ENCODE assay signal across 15 cellular contexts in the genomic region with DNA sequence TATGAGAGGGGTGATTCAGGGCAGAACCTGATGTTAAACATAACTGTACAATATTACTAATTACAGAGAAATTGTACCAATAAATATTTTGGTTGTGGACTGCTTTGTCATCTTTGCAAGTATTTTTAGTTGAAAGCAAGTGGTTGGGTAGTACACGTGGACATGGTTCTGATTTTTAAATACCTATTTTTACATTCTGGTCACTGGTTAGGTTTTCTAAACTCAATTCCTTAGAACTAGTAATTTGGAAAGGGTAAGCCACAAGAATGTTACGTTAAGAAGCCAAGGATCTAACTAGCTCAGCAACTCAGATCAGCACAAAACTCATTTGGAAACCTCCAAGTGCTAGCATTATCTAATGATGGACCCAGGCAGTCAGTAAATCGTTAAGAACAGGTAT. TPM values are rescaled to one million over a fixed set of nuclear protein-coding genes. Genes with fewer than 3 reads are reported as not detected.
A peak's percentile ranks its signal among the peaks of the same experiment; 100 is the strongest.
DNase-seq lines count a peak whose midpoint lies in the region; ATAC-seq, FAIRE-seq and TF ChIP-seq lines count a peak whose summit lies in the region.
"Had no signal": no experiment of that assay in that cellular context is flagged by ENCODE, and none has a peak within 500 bp of the region (broad histone marks: within the 10 kb centered on the region; RNA-seq: fewer than 3 reads in every experiment).

No MANE protein-coding gene starts in this region.

- no peak overlapping the region for H2AFZ ChIP-seq in ACC112 (ENCODE audit: low read length, unreplicated experiment)

- peak overlapping the region; percentile 20 for H3K27ac ChIP-seq in ACC112 (ENCODE audit: low read depth, low read length)
- peak overlapping the region; percentile 43 for H3K27ac ChIP-seq in muscle layer of duodenum (ENCODE audit: low read length)
- no peak overlapping the region for H3K27ac ChIP-seq in ascending aorta
- H3K27ac ChIP-seq: C4-2B, RWPE1, upper lobe of right lung had no signal

- peak overlapping the region; percentile 92 for H3K4me3 ChIP-seq in ACC112 (ENCODE audit: low read depth, low read length)
- peak overlapping the region; percentile 21 to 96 for H3K4me3 ChIP-seq in muscle layer of duodenum (ENCODE audit: low read depth in 1 of 2, low read length in 2 of 2)
- H3K4me3 ChIP-seq in ascending aorta, result no peak overlapping the region

- no peak for ATAC-seq in HG02678 (IDR thresholded peaks at IDR 0.05; ENCODE audit: unreplicated experiment)
- no peak for ATAC-seq in GM18858 (IDR thresholded peaks at IDR 0.05; ENCODE audit: unreplicated experiment)
- ATAC-seq: upper lobe of right lung had no signal

- peaks cover 29% of the 10 kb centered on the region for H3K4me1 ChIP-seq in ACC112 (ENCODE audit: control insufficient read depth, insufficient read depth, low read length, unreplicated experiment)
- H3K4me1 ChIP-seq in muscle layer of duodenum (ENCODE audit: control insufficient read depth in 1 of 2, insufficient read depth in 2 of 2, low read length in 2 of 2), result peaks cover 5 to 10% of the 10 kb centered on the region in 2 donors
- peaks cover 3 to 7% of the 10 kb centered on the region in 2 donors for H3K4me1 ChIP-seq in ascending aorta

- no peaks in the 10 kb centered on the region for H3K27me3 ChIP-seq in ACC112 (ENCODE audit: insufficient read depth, low read length)
- H3K27me3 ChIP-seq in muscle layer of duodenum (ENCODE audit: low read depth, low read length), result no peaks in the 10 kb centered on the region
- no peaks in the 10 kb centered on the region for H3K27me3 ChIP-seq in ascending aorta
- H3K27me3 ChIP-seq: upper lobe of right lung had no signal

- DNase-seq in GM19239 (ENCODE audit: insufficient read length, low spot score) (no peak), astrocyte of the hippocampus (ENCODE audit: low read depth, low spot score) (peak; percentile 71), ascending aorta (ENCODE audit: low spot score in 2 of 2) (no peak), ecto neural progenitor cell (ENCODE audit: low spot score) (no peak)
- DNase-seq: activated naive CD8-positive, alpha-beta T cell treated with anti-CD3 and anti-CD28 coated beads, Interleukin-2, amount 10 ng/mL, durations not matched to agents 7 days and 5 days; NCI-H2029 treated with DMSO at 0.1 percent for 48 hours; upper lobe of right lung had no signal

- intact Hi-C loops in ascending aorta (cut with DNase I), result loop anchor here (5.0 kb wide), 3 partner anchors 58 to 173 kb away; no protein-coding TSS in a partner anchor

- FAIRE-seq in GM19239 (lab: Jason Lieb, UNC), result peak; percentile 81
- FAIRE-seq: endometrium, islet of Langerhans had no signal

- H3K79me2 ChIP-seq in ACC112 (ENCODE audit: control insufficient read depth, insufficient read depth, low read length, unreplicated experiment), result peaks cover 73% of the 10 kb centered on the region

- H3K36me3 ChIP-seq in ACC112 (ENCODE audit: insufficient read depth, low read length) (peaks cover 12% of the 10 kb centered on the region), muscle layer of duodenum (ENCODE audit: control insufficient read depth in 1 of 2, insufficient read depth in 2 of 2, low read length in 2 of 2) (peaks cover 3% of the 10 kb centered on the region in 2 donors), ascending aorta (no peaks in the 10 kb centered on the region)
- H3K36me3 ChIP-seq: upper lobe of right lung had no signal

- no peak for TF ChIP-seq CTCF in ascending aorta (IDR thresholded peaks at IDR 0.05)

- H3K9me3 ChIP-seq in muscle layer of duodenum (ENCODE audit: control insufficient read depth in 1 of 2, low read length in 2 of 2) (peaks cover 8 to 12% of the 10 kb centered on the region in 2 donors), ascending aorta (peaks cover 5 to 6% of the 10 kb centered on the region in 2 donors)

RNA-seq across cellular contexts. Expression of a gene that starts 2.7 kb away (rescaled TPM):
- total RNA-seq in ascending aorta, result 163 TPM

Comparison
In these comparisons a context has a peak if more than half of its experiments do, and no peak if none do; other contexts are left out.
1. H3K27ac ChIP-seq: peak in ACC112 (single experiment) and muscle layer of duodenum (single experiment); none in ascending aorta (0 of 2).
2. H3K4me3 ChIP-seq: peak in ACC112 (single experiment) and muscle layer of duodenum (2 of 2); none in ascending aorta (0 of 2).